11 cellular contexts compared by ENCODE assay signal in genomic region chrX:65196758-65197371, GRCh38.
A peak's percentile ranks its signal among the peaks of the same experiment; 100 is the strongest.
DNase-seq lines count a peak whose midpoint lies in the region; ATAC-seq and TF ChIP-seq lines count a peak whose summit lies in the region.
"Had no signal": no experiment of that assay in that cellular context is flagged by ENCODE, and none has a peak within 500 bp of the region (broad histone marks: within the 10 kb centered on the region; RNA-seq: fewer than 3 reads in every experiment).

No MANE protein-coding gene starts in this region.

- peaks cover 18% of the 10 kb centered on the region for H3K36me3 Mint-ChIP-seq in activated naive CD8-positive, alpha-beta T cell treated with anti-CD3 and anti-CD28 coated beads for 36 hours

- 4 to 7% methylated on average over 13 to 14 of the region's 15 CpGs for WGBS in GM23248 (ENCODE audit: low coverage in 1 of 2, low lambda C conversion rate in 2 of 2, missing lambda C conversion rate in 2 of 2), 2 experiments

- H3K4me3 Mint-ChIP-seq in activated naive CD8-positive, alpha-beta T cell treated with anti-CD3 and anti-CD28 coated beads for 36 hours, result no peak overlapping the region
- H3K4me3 Mint-ChIP-seq: HFFc6 had no signal

- H3K79me2 ChIP-seq in GM23248 (ENCODE audit: insufficient read depth), result no peaks in the 10 kb centered on the region

- no peak overlapping the region for H3K4me2 ChIP-seq in GM23248 (ENCODE audit: unreplicated experiment)

- no peak for TF ChIP-seq CTCF in lower lobe of right lung (IDR thresholded peaks at IDR 0.05)

- H3F3A ChIP-seq in GM23248 (ENCODE audit: insufficient read depth), result no peaks in the 10 kb centered on the region

- H3K27ac Mint-ChIP-seq in activated naive CD8-positive, alpha-beta T cell treated with anti-CD3 and anti-CD28 coated beads for 36 hours, result no peak overlapping the region
- H3K27ac Mint-ChIP-seq: HFFc6 had no signal

- intact Hi-C loops in lower lobe of right lung (cut with DNase I), result no loop called here

- DNase-seq in Ammon's horn (ENCODE audit: low spot score) (peak; percentile 2), GM23248 (peak; percentile 18), lower lobe of right lung (peak; percentile 38), OCI-M1 (lab: John Stamatoyannopoulos, UW) (no peak), NCI-H1048 (lab: John Stamatoyannopoulos, UW) (no peak), NCI-H446 (lab: John Stamatoyannopoulos, UW) (no peak)
- peak; percentile 1 for DNase-seq in activated naive CD8-positive, alpha-beta T cell treated with anti-CD3 and anti-CD28 coated beads for 36 hours
- DNase-seq in activated effector memory CD4-positive, alpha-beta T cell treated with Interleukin-2 at 50 U/mL for 16 hours, result no peak
- DNase-seq: GDM1, HFFc6 had no signal

- no peaks in the 10 kb centered on the region for H3K36me3 ChIP-seq in GM23248 (ENCODE audit: low read depth)
- H3K36me3 ChIP-seq in lower lobe of right lung, result no peaks in the 10 kb centered on the region

- in situ Hi-C loops in GM23248 (cut with MboI), result no loop called here

- H2AFZ ChIP-seq in GM23248, result no peak overlapping the region

- H3K4me3 ChIP-seq in GM23248 (no peak overlapping the region), lower lobe of right lung (no peak overlapping the region)

- H3K27me3 Mint-ChIP-seq in activated naive CD8-positive, alpha-beta T cell treated with anti-CD3 and anti-CD28 coated beads for 36 hours, result no peaks in the 10 kb centered on the region

- no peaks in the 10 kb centered on the region for H3K9me2 ChIP-seq in GM23248 (ENCODE audit: insufficient read depth)

- H3K27ac ChIP-seq in GM23248 (no peak overlapping the region), lower lobe of right lung (no peak overlapping the region)

- peak; percentile 52 to 87 for ATAC-seq in lower lobe of right lung
- ATAC-seq: activated CD4-positive, CD25-positive, alpha-beta regulatory T cell treated with anti-CD3 and anti-CD28 coated beads, Interleukin-2, amount 50 U/mL, for 24 hours had no signal

- H3K4me1 Mint-ChIP-seq in activated naive CD8-positive, alpha-beta T cell treated with anti-CD3 and anti-CD28 coated beads for 36 hours, result no peaks in the 10 kb centered on the region

- H3K27me3 ChIP-seq in GM23248 (replicated peaks; ENCODE audit: insufficient read depth), result no peaks in the 10 kb centered on the region
- H3K27me3 ChIP-seq in lower lobe of right lung (ENCODE audit: low read depth), result no peaks in the 10 kb centered on the region

- H3K4me1 ChIP-seq in GM23248 (ENCODE audit: insufficient read depth), result no peaks in the 10 kb centered on the region
- no peaks in the 10 kb centered on the region for H3K4me1 ChIP-seq in lower lobe of right lung

- H3K9ac ChIP-seq in GM23248, result no peak overlapping the region

- H4K20me1 ChIP-seq in GM23248 (ENCODE audit: insufficient read depth), result no peaks in the 10 kb centered on the region

- H3K9me3 Mint-ChIP-seq in activated naive CD8-positive, alpha-beta T cell treated with anti-CD3 and anti-CD28 coated beads for 36 hours, result peaks cover 24% of the 10 kb centered on the region

- H3K9me3 ChIP-seq in GM23248 (ENCODE audit: low read depth) (no peaks in the 10 kb centered on the region), lower lobe of right lung (no peaks in the 10 kb centered on the region)

Comparison
In these comparisons a context has a peak if more than half of its experiments do, and no peak if none do; other contexts are left out.
1. DNase-seq: peak in Ammon's horn (single experiment), GM23248 (single experiment), activated naive CD8-positive, alpha-beta T cell treated with anti-CD3 and anti-CD28 coated beads for 36 hours (single experiment) and lower lobe of right lung (single experiment); none in OCI-M1 (single experiment), NCI-H1048 (single experiment), activated effector memory CD4-positive, alpha-beta T cell treated with Interleukin-2 at 50 U/mL for 16 hours (single experiment) and NCI-H446 (0 of 2).